Comparison of ENCODE assay signal across 1 cellular context in the genomic region with DNA sequence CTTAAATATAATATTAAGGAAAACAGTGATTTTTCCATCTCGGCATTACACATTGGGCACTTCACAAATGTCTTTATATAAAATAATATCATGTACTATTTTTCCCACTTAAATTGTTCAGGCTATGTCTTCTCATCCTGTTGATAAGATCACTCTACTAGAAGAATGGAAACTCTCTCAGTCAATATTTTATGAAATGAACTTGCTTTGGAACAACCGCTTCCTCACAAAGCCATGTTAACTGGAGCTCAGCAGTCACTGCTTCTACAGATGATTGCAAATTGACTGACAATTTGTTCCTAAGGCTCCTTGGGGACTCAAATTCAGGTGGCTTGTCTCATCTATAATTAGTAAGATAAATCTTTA.
TF ChIP-seq lines count a peak whose summit lies in the region.

No MANE protein-coding gene starts in this region.

TF ChIP-seq in endothelial cell of umbilical vein, 7 proteins besides CTCF, POLR2A, EP300 and RAD21:
- TF ChIP-seq, protein P1, sequence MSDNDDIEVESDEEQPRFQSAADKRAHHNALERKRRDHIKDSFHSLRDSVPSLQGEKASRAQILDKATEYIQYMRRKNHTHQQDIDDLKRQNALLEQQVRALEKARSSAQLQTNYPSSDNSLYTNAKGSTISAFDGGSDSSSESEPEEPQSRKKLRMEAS (IDR thresholded peaks at IDR 0.05; ENCODE audit: insufficient read depth, insufficient read length) = no peak
- TF ChIP-seq FOS (IDR thresholded peaks at IDR 0.05; ENCODE audit: borderline replicate concordance, insufficient read depth, low read length) (no peak), EZH2 (IDR thresholded peaks at IDR 0.05; ENCODE audit: borderline replicate concordance, low read depth, low read length, severe bottlenecking) (no peak), POLR2AphosphoS5 (IDR thresholded peaks at IDR 0.05; ENCODE audit: insufficient read depth, low read depth, low read length) (no peak), GATA2 (IDR thresholded peaks at IDR 0.05; ENCODE audit: insufficient read depth, insufficient read length, low read depth, low read length) (no peak), MYC (IDR thresholded peaks at IDR 0.05; ENCODE audit: low read depth, low read length) (no peak), JUN (IDR thresholded peaks at IDR 0.05; ENCODE audit: borderline replicate concordance, insufficient read depth, insufficient read length, low read depth) (no peak)
